21 cellular contexts compared by ENCODE assay signal in genomic region chr15:49842331-49842730, GRCh38.
"Had no signal": no experiment of that assay in that cellular context is flagged by ENCODE, and none has a peak within 500 bp of the region (broad histone marks: within the 10 kb centered on the region; RNA-seq: fewer than 3 reads in every experiment).

No MANE protein-coding gene starts in this region.

- H3K4me3 ChIP-seq: PC-9, Peyer's patch, SJCRH30 had no signal

- H2AFZ ChIP-seq: PC-9 had no signal

- H3K4me2 ChIP-seq: PC-9 had no signal

- ATAC-seq: Right ventricle myocardium inferior, SK-N-SH treated with all-trans-retinoic acid at 6 μM for 48 hours had no signal

- DNase-seq: KBM-7, MV-4-11, NCI-H1048, NCI-H1105, NCI-H1417, NCI-H1436 treated with DMSO at 0.1 percent for 48 hours, NCI-H1694, NCI-H187 treated with DMSO at 0.1 percent for 48 hours, NCI-H2029 treated with DMSO at 0.1 percent for 48 hours, NCI-H2171 treated with DMSO at 0.1 percent for 48 hours, NCI-H524 treated with DMSO at 0.1 percent for 48 hours, NCI-H69, NCI-H774, OCI-M1, PC-9, Peyer's patch, SHP77 treated with DMSO at 0.1 percent for 48 hours, SJCRH30, T-helper 1 cell had no signal

- H3K4me1 ChIP-seq: SJCRH30 had no signal

- H3K36me3 ChIP-seq: Peyer's patch, SJCRH30 had no signal

- H3K27ac ChIP-seq: PC-9, Peyer's patch, SJCRH30 had no signal

- H3K27me3 ChIP-seq: Peyer's patch, SJCRH30 had no signal

- H3K9me3 ChIP-seq: SJCRH30 had no signal
